In genomic region chr10:120112809-120113208, GRCh38 we compare ENCODE assay signal across 23 cellular contexts.
"Had no signal": no experiment of that assay in that cellular context is flagged by ENCODE, and none has a peak within 500 bp of the region (broad histone marks: within the 10 kb centered on the region; RNA-seq: fewer than 3 reads in every experiment).

No MANE protein-coding gene starts in this region.

- H3K4me1 ChIP-seq: esophagus muscularis mucosa, foreskin keratinocyte, gastroesophageal sphincter, heart left ventricle, left lung, lower lobe of right lung had no signal

- H3K79me2 ChIP-seq: hepatocyte had no signal

- H3K27me3 ChIP-seq: gastroesophageal sphincter, left lung had no signal

- H3K36me3 ChIP-seq: esophagus muscularis mucosa, gastroesophageal sphincter, heart left ventricle, left lung, lower lobe of right lung had no signal

- H3K4me2 ChIP-seq: hepatocyte had no signal

- H3K9me3 ChIP-seq: esophagus muscularis mucosa, gastroesophageal sphincter, heart left ventricle, left lung, lower lobe of right lung, mucosa of descending colon had no signal

- ATAC-seq: foreskin keratinocyte, gastroesophageal sphincter, heart left ventricle, left cardiac atrium, left lung, left ventricle myocardium superior, lower lobe of right lung, mucosa of descending colon had no signal

- H2AFZ ChIP-seq: hepatocyte had no signal

- H3K4me3 ChIP-seq: coronary artery, dorsolateral prefrontal cortex, esophagus muscularis mucosa, gastroesophageal sphincter, heart left ventricle, hepatocyte, left lung, lower lobe of right lung, mucosa of descending colon had no signal

- H3K27ac ChIP-seq: coronary artery, dorsolateral prefrontal cortex, esophagus muscularis mucosa, foreskin keratinocyte, gastroesophageal sphincter, heart left ventricle, hepatocyte, left lung, lower lobe of right lung had no signal

- DNase-seq: dermis blood vessel endothelial cell; dorsolateral prefrontal cortex; effector CD4-positive, alpha-beta T cell; effector memory CD4-positive, alpha-beta T cell; foreskin keratinocyte; heart left ventricle; hypothalamus; immature natural killer cell; left cardiac atrium; left lung; left ventricle myocardium superior; lower lobe of right lung; mesenchymal stem cell; mucosa of descending colon; naive B cell had no signal

- FAIRE-seq: colon, endothelial cell of umbilical vein, frontal cortex, keratinocyte had no signal
